In genomic region chr7:131188367-131189339, GRCh38 we compare ENCODE assay signal across 9 cellular contexts.
DNase-seq lines count a peak whose midpoint lies in the region; ATAC-seq, FAIRE-seq and TF ChIP-seq lines count a peak whose summit lies in the region.
"Had no signal": no experiment of that assay in that cellular context is flagged by ENCODE, and none has a peak within 500 bp of the region (broad histone marks: within the 10 kb centered on the region; RNA-seq: fewer than 3 reads in every experiment).

No MANE protein-coding gene starts in this region.

- H3K27ac Mint-ChIP-seq in T-helper 17 cell = peak overlapping the region; percentile 95
- peak overlapping the region; percentile 98 for H3K27ac Mint-ChIP-seq in astrocyte (ENCODE audit: unreplicated experiment)
- H3K27ac Mint-ChIP-seq in natural killer cell = peak overlapping the region; percentile 87 to 96
- H3K27ac Mint-ChIP-seq in glutamatergic neuron (ENCODE audit: unreplicated experiment) = no peak overlapping the region

- H3K9me3 Mint-ChIP-seq in astrocyte (ENCODE audit: unreplicated experiment) = peaks cover 4% of the 10 kb centered on the region
- no peaks in the 10 kb centered on the region for H3K9me3 Mint-ChIP-seq in natural killer cell
- H3K9me3 Mint-ChIP-seq in glutamatergic neuron (ENCODE audit: unreplicated experiment) = no peaks in the 10 kb centered on the region
- H3K9me3 Mint-ChIP-seq: neural crest cell had no signal

- no peaks in the 10 kb centered on the region for H3K27me3 Mint-ChIP-seq in T-helper 17 cell
- H3K27me3 Mint-ChIP-seq in astrocyte (ENCODE audit: low read depth, unreplicated experiment) = no peaks in the 10 kb centered on the region
- no peaks in the 10 kb centered on the region for H3K27me3 Mint-ChIP-seq in natural killer cell (ENCODE audit: low read depth in 2 of 2)
- no peaks in the 10 kb centered on the region for H3K27me3 Mint-ChIP-seq in glutamatergic neuron (ENCODE audit: unreplicated experiment)

- H3K4me3 Mint-ChIP-seq in T-helper 17 cell (peak overlapping the region; percentile 57), astrocyte (ENCODE audit: unreplicated experiment) (peak overlapping the region; percentile 72), natural killer cell (peak overlapping the region; percentile 57), glutamatergic neuron (ENCODE audit: unreplicated experiment) (no peak overlapping the region)
- H3K4me3 Mint-ChIP-seq: neural crest cell had no signal

- in situ Hi-C loops in ACHN (cut with HindIII; ENCODE audit: low pct_ligation_motif_present, low pct_unique_long_range_greater_than_20kb, low sequenced_read_pairs) = no loop called here

- H3K4me2 ChIP-seq in astrocyte (ENCODE audit: low read length) = peak overlapping the region; percentile 49

- H3K4me3 ChIP-seq in astrocyte (ENCODE audit: insufficient read depth, low read depth, low read length) (no peak overlapping the region), tibial nerve (no peak overlapping the region)

- H3K4me1 ChIP-seq in astrocyte (ENCODE audit: insufficient read depth, low read length) (peaks cover 13% of the 10 kb centered on the region), tibial nerve (peaks cover 0 to 17% (median 5%) of the 10 kb centered on the region in 4 donors)

- H3K27ac ChIP-seq in astrocyte (ENCODE audit: low read depth, low read length) (peak overlapping the region; percentile 71), tibial nerve (peak overlapping the region in 3 of 4 donors; percentile 20 to 32 (median 26))

- intact Hi-C loops in natural killer cell (cut with micrococcal nuclease) = loop anchor here (1.0 to 2.0 kb wide), 3 partner anchors 50 to 138 kb away; partner anchors contain the start of gene MKLN1

- ATAC-seq in GM18867 (IDR thresholded peaks at IDR 0.05; ENCODE audit: unreplicated experiment) = peak; percentile 83
- ATAC-seq in HG03342 (IDR thresholded peaks at IDR 0.05; ENCODE audit: unreplicated experiment) = peak; percentile 85
- ATAC-seq in T-helper 17 cell = peak; percentile 94
- ATAC-seq in natural killer cell = peak; percentile 88 to 97 (median 96)

- TF ChIP-seq POLR2A in tibial nerve (IDR thresholded peaks at IDR 0.05) = no peak

- no peaks in the 10 kb centered on the region for H3K79me2 ChIP-seq in astrocyte (ENCODE audit: insufficient read depth, low read length)

- H3K27me3 ChIP-seq in astrocyte (ENCODE audit: insufficient read depth, low read length) (peaks cover 14% of the 10 kb centered on the region), tibial nerve (no peaks in the 10 kb centered on the region)

- peak; percentile 80 for FAIRE-seq in astrocyte (lab: Jason Lieb, UNC)

- TF ChIP-seq EP300 in tibial nerve (IDR thresholded peaks at IDR 0.05) = peak in 1 of 2 donors; percentile 58

- H4K20me1 ChIP-seq in astrocyte (ENCODE audit: insufficient read depth, low read length) = no peaks in the 10 kb centered on the region

- H2AFZ ChIP-seq in astrocyte (ENCODE audit: low read depth, low read length) = peak overlapping the region; percentile 52

- DNase-seq in ACHN (peak; percentile 90), T-helper 17 cell (peak; percentile 14 to 43 (median 23)), astrocyte (ENCODE audit: low read depth) (peak; percentile 99), natural killer cell (peak; percentile 37), tibial nerve (ENCODE audit: low spot score in 2 of 2) (peak in 1 of 2 donors; percentile 30), glutamatergic neuron (no peak)

- no peak for TF ChIP-seq CTCF in astrocyte (IDR thresholded peaks at IDR 0.05; ENCODE audit: insufficient read depth, low read depth, low read length)
- no peak for TF ChIP-seq CTCF in natural killer cell (IDR thresholded peaks at IDR 0.05)
- TF ChIP-seq CTCF in tibial nerve (IDR thresholded peaks at IDR 0.05) = no peak
- no peak for TF ChIP-seq CTCF in glutamatergic neuron (IDR thresholded peaks at IDR 0.05; ENCODE audit: partially characterized antibody, unreplicated experiment)

- H3K4me1 Mint-ChIP-seq in T-helper 17 cell = peaks cover 33% of the 10 kb centered on the region
- H3K4me1 Mint-ChIP-seq in astrocyte (ENCODE audit: low read depth, unreplicated experiment) = peaks cover 34% of the 10 kb centered on the region
- H3K4me1 Mint-ChIP-seq in natural killer cell = peaks cover 27 to 28% of the 10 kb centered on the region in 2 donors
- no peaks in the 10 kb centered on the region for H3K4me1 Mint-ChIP-seq in glutamatergic neuron (ENCODE audit: low read depth, unreplicated experiment)

- H3K36me3 ChIP-seq in astrocyte (ENCODE audit: insufficient read depth, low read length) (no peaks in the 10 kb centered on the region), tibial nerve (no peaks in the 10 kb centered on the region)

- no peaks in the 10 kb centered on the region for H3K36me3 Mint-ChIP-seq in T-helper 17 cell (ENCODE audit: low read depth)
- peaks cover 2% of the 10 kb centered on the region for H3K36me3 Mint-ChIP-seq in astrocyte (ENCODE audit: low read depth, unreplicated experiment)
- no peaks in the 10 kb centered on the region for H3K36me3 Mint-ChIP-seq in natural killer cell
- no peaks in the 10 kb centered on the region for H3K36me3 Mint-ChIP-seq in glutamatergic neuron (ENCODE audit: unreplicated experiment)

- no peaks in the 10 kb centered on the region for H3K9me3 ChIP-seq in T-helper 17 cell (ENCODE audit: control insufficient read depth, low read length, poor library complexity, severe bottlenecking)
- no peaks in the 10 kb centered on the region for H3K9me3 ChIP-seq in astrocyte (ENCODE audit: insufficient read depth, low read depth, low read length)
- no peaks in the 10 kb centered on the region for H3K9me3 ChIP-seq in tibial nerve

- peak overlapping the region; percentile 11 for H3K9ac ChIP-seq in astrocyte (ENCODE audit: low read length)

- 72 to 75% methylated on average over 8 of the region's 8 CpGs for WGBS in tibial nerve, 2 donors
